Comparison of ENCODE assay signal across 17 cellular contexts in the genomic region with DNA sequence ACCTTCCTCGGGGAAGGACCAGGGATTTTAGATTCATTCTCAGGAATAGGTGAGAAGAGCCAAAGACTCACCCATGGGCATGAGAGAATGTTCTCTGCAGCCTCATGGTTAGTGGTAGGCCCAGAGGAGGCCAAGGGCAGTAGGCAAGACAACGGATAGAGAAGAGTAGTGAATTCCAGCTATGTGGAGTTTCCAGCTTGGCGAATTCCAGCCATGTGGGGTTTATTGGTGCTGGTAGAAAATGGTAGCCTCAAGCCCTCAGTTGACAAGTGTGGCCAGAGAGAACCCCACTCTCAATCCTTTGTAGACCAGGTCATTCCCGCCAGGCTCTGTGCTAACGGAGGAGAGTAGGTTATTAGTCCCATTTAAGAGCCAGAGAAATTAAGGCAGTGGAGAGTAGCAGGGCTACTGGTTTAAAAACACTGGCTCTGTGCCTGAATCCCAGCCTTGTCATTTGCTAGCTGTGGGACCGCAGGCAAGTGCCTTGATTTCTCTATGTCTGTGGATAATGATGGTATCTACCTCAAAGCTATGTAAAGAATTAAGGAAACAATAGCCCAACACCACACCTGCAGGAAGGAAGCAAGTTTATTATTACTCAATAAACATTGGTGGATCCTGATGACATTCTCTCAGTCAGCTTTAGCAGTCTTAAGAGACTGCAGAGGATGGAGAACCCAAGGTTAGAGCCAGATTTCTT. TPM values are rescaled to one million over a fixed set of nuclear protein-coding genes. Genes with fewer than 3 reads are reported as not detected.
DNase-seq lines count a peak whose midpoint lies in the region; ATAC-seq and TF ChIP-seq lines count a peak whose summit lies in the region.
"Had no signal": no experiment of that assay in that cellular context is flagged by ENCODE, and none has a peak within 500 bp of the region (broad histone marks: within the 10 kb centered on the region; RNA-seq: fewer than 3 reads in every experiment).

No MANE protein-coding gene starts in this region.

- peaks cover 25% of the 10 kb centered on the region for H3K36me3 Mint-ChIP-seq in dendritic cell treated with granulocyte-macrophage colony-stimulating factor and Interleukin-4, amounts not matched to agents 40 ng/mL and 50 ng/mL, for 4 days (ENCODE audit: low read depth)
- no peaks in the 10 kb centered on the region for H3K36me3 Mint-ChIP-seq in natural killer cell
- peaks cover 10% of the 10 kb centered on the region for H3K36me3 Mint-ChIP-seq in activated CD4-positive, alpha-beta T cell treated with anti-CD3 and anti-CD28 coated beads for 36 hours (ENCODE audit: low read depth)

- intact Hi-C loops in left ventricle myocardium inferior (cut with micrococcal nuclease) = no loop called here
- intact Hi-C loops in left cardiac atrium (cut with DNase I) = loop anchor here (10.0 kb wide), 2 partner anchors 96 to 196 kb away; a partner anchor contains a TSS
- intact Hi-C loops in dendritic cell treated with granulocyte-macrophage colony-stimulating factor and Interleukin-4, amounts not matched to agents 40 ng/mL and 50 ng/mL, for 4 days (cut with micrococcal nuclease) = loop anchor here (5.0 to 10.0 kb wide), 2 partner anchors 98 to 136 kb away; a partner anchor contains a TSS
- intact Hi-C loops in natural killer cell (cut with micrococcal nuclease) = loop anchor here (5.0 kb wide), 2 partner anchors 33 to 98 kb away; a partner anchor contains a TSS
- intact Hi-C loops in activated CD4-positive, alpha-beta T cell treated with anti-CD3 and anti-CD28 coated beads for 36 hours (cut with DNase I, micrococcal nuclease) = loop anchor here in 1 of 2 experiments (5.0 to 10.0 kb wide), 2 partner anchors 302 to 704 kb away; a partner anchor contains a TSS

- no peak for ATAC-seq in left cardiac atrium
- ATAC-seq in natural killer cell = no peak
- ATAC-seq in activated CD4-positive, alpha-beta T cell treated with anti-CD3 and anti-CD28 coated beads for 36 hours = no peak
- no peak for ATAC-seq in activated CD4-positive, CD25-positive, alpha-beta regulatory T cell treated with anti-CD3 and anti-CD28 coated beads, Interleukin-2, amount 50 U/mL, for 24 hours
- ATAC-seq: left ventricle myocardium superior had no signal

- peak overlapping the region; percentile 96 for H3K27ac ChIP-seq in left ventricle myocardium inferior (replicated peaks)
- H3K27ac ChIP-seq: brain microvascular endothelial cell, WERI-Rb-1 had no signal

- CTCF ChIA-PET in activated CD4-positive, alpha-beta T cell treated with anti-CD3 and anti-CD28 coated beads for 36 hours (lab: Charles Lee) = interaction anchor here (0.6 to 1.4 kb wide), 3 partner anchors 10 to 905 kb away, joined by 3 to 5 read pairs (median 5); no protein-coding TSS in a partner anchor

- no peak overlapping the region for H3K4me3 Mint-ChIP-seq in dendritic cell treated with granulocyte-macrophage colony-stimulating factor and Interleukin-4, amounts not matched to agents 40 ng/mL and 50 ng/mL, for 4 days
- H3K4me3 Mint-ChIP-seq in natural killer cell = no peak overlapping the region
- no peak overlapping the region for H3K4me3 Mint-ChIP-seq in activated CD4-positive, alpha-beta T cell treated with anti-CD3 and anti-CD28 coated beads for 36 hours

- H3K27me3 ChIP-seq in left ventricle myocardium inferior (ENCODE audit: low read depth) = no peaks in the 10 kb centered on the region
- H3K27me3 ChIP-seq: brain microvascular endothelial cell had no signal

- POLR2A ChIA-PET in activated CD4-positive, alpha-beta T cell treated with anti-CD3 and anti-CD28 coated beads for 36 hours (lab: Charles Lee) = no interaction called here

- H3K4me1 Mint-ChIP-seq in dendritic cell treated with granulocyte-macrophage colony-stimulating factor and Interleukin-4, amounts not matched to agents 40 ng/mL and 50 ng/mL, for 4 days (ENCODE audit: low read depth) = peaks cover 44% of the 10 kb centered on the region
- H3K4me1 Mint-ChIP-seq in natural killer cell = peaks cover 35 to 37% of the 10 kb centered on the region in 2 donors
- peaks cover 41% of the 10 kb centered on the region for H3K4me1 Mint-ChIP-seq in activated CD4-positive, alpha-beta T cell treated with anti-CD3 and anti-CD28 coated beads for 36 hours

- in situ Hi-C loops in G401 (cut with HindIII; ENCODE audit: low sequenced_read_pairs) = no loop called here

- H3K27me3 Mint-ChIP-seq in dendritic cell treated with granulocyte-macrophage colony-stimulating factor and Interleukin-4, amounts not matched to agents 40 ng/mL and 50 ng/mL, for 4 days = peaks cover 2% of the 10 kb centered on the region
- no peaks in the 10 kb centered on the region for H3K27me3 Mint-ChIP-seq in natural killer cell (ENCODE audit: low read depth in 2 of 2)
- H3K27me3 Mint-ChIP-seq in activated CD4-positive, alpha-beta T cell treated with anti-CD3 and anti-CD28 coated beads for 36 hours = no peaks in the 10 kb centered on the region

- peaks cover 5% of the 10 kb centered on the region for H3K36me3 ChIP-seq in left ventricle myocardium inferior
- H3K36me3 ChIP-seq: WERI-Rb-1 had no signal

- peaks cover 27% of the 10 kb centered on the region for H3K4me1 ChIP-seq in left ventricle myocardium inferior

- H3K27ac Mint-ChIP-seq in dendritic cell treated with granulocyte-macrophage colony-stimulating factor and Interleukin-4, amounts not matched to agents 40 ng/mL and 50 ng/mL, for 4 days = peak overlapping the region; percentile 57
- peak overlapping the region; percentile 85 to 93 for H3K27ac Mint-ChIP-seq in natural killer cell
- H3K27ac Mint-ChIP-seq in activated CD4-positive, alpha-beta T cell treated with anti-CD3 and anti-CD28 coated beads for 36 hours = no peak overlapping the region

- TF ChIP-seq CTCF in left ventricle myocardium inferior (IDR thresholded peaks at IDR 0.05; ENCODE audit: borderline replicate concordance) (no peak), natural killer cell (IDR thresholded peaks at IDR 0.05) (no peak)

- DNase-seq in left ventricle myocardium inferior = no peak
- no peak for DNase-seq in left cardiac atrium
- no peak for DNase-seq in natural killer cell
- no peak for DNase-seq in G401 (ENCODE audit: low spot score)
- no peak for DNase-seq in SKM-1 treated with dmso at 0.1 percent for 144 hours (lab: John Stamatoyannopoulos, UW; ENCODE audit: unreplicated experiment)
- DNase-seq in activated CD4-positive, alpha-beta T cell treated with anti-CD3 and anti-CD28 coated beads for 36 hours = no peak
- DNase-seq: activated naive CD4-positive, alpha-beta T cell treated with Interleukin-2 at 50 U/mL for 16 hours; brain microvascular endothelial cell; COR-L47; effector CD4-positive, alpha-beta T cell; Karpas-422; left ventricle myocardium superior; NCI-H1105 treated with DMSO at 0.1 percent for 48 hours; SW 1271; WERI-Rb-1 had no signal

- H3K9me3 ChIP-seq in left ventricle myocardium inferior (replicated peaks) = no peaks in the 10 kb centered on the region

- H3K9me3 Mint-ChIP-seq in dendritic cell treated with granulocyte-macrophage colony-stimulating factor and Interleukin-4, amounts not matched to agents 40 ng/mL and 50 ng/mL, for 4 days = no peaks in the 10 kb centered on the region
- no peaks in the 10 kb centered on the region for H3K9me3 Mint-ChIP-seq in natural killer cell
- H3K9me3 Mint-ChIP-seq in activated CD4-positive, alpha-beta T cell treated with anti-CD3 and anti-CD28 coated beads for 36 hours (ENCODE audit: low read depth) = no peaks in the 10 kb centered on the region

- H3K4me3 ChIP-seq in left ventricle myocardium inferior = no peak overlapping the region

RNA-seq across cellular contexts. Expression of a gene that starts 2.0 kb away (rescaled TPM):
- total RNA-seq in left ventricle myocardium inferior (4.6 TPM), left cardiac atrium (1 to 10 TPM; 6.4 to 6.5 TPM), natural killer cell (10 to 100 TPM; 54.5 to 68.7 (median 58.8) TPM)
- total RNA-seq in G401 (2014; rRNA removed; shearing (Covaris generic)) = 3.4 and 3.6 TPM in 2 replicates
- 10 to 100 TPM; 12.6 to 16.7 TPM for total RNA-seq in activated CD4-positive, alpha-beta T cell treated with anti-CD3 and anti-CD28 coated beads for 36 hours
